2 cellular contexts compared by ENCODE assay signal in genomic region chr6:110938176-110938575, GRCh38.
A peak's percentile ranks its signal among the peaks of the same experiment; 100 is the strongest.
TF ChIP-seq lines count a peak whose summit lies in the region.

No MANE protein-coding gene starts in this region.

TF ChIP-seq in HEK293, 187 proteins besides CTCF, POLR2A, EP300 and RAD21:
- TF ChIP-seq ZFHX2 (tag by site-specific recombination; conservative IDR thresholded peaks at IDR 0.05) (0 out of 2 replicates have a peak, but pooled peaks have one; percentile 25), ZNF335 (tag by site-specific recombination; conservative IDR thresholded peaks at IDR 0.05) (no peak), EGR2 (tag by site-specific recombination; IDR thresholded peaks at IDR 0.05; ENCODE audit: low read depth) (peak; percentile 33; the same call in 1 of the 2 replicates)
TF ChIP-seq in HEK293: peak in this region for 2.

TF ChIP-seq in GM12891, 5 proteins besides CTCF, POLR2A, EP300 and RAD21:
- TF ChIP-seq POLR2AphosphoS5 (IDR thresholded peaks at IDR 0.05; ENCODE audit: low read depth, low read length) (no peak), TAF1 (IDR thresholded peaks at IDR 0.05; ENCODE audit: low read depth, low read length) (no peak), SPI1 (IDR thresholded peaks at IDR 0.05; ENCODE audit: low read depth, low read length) (no peak), POU2F2 (IDR thresholded peaks at IDR 0.05; ENCODE audit: low read depth, low read length) (no peak), PAX5 (IDR thresholded peaks at IDR 0.05; ENCODE audit: insufficient read depth, low read length, severe bottlenecking) (no peak)
